Comparison of ENCODE assay signal across 12 cellular contexts in the genomic region with DNA sequence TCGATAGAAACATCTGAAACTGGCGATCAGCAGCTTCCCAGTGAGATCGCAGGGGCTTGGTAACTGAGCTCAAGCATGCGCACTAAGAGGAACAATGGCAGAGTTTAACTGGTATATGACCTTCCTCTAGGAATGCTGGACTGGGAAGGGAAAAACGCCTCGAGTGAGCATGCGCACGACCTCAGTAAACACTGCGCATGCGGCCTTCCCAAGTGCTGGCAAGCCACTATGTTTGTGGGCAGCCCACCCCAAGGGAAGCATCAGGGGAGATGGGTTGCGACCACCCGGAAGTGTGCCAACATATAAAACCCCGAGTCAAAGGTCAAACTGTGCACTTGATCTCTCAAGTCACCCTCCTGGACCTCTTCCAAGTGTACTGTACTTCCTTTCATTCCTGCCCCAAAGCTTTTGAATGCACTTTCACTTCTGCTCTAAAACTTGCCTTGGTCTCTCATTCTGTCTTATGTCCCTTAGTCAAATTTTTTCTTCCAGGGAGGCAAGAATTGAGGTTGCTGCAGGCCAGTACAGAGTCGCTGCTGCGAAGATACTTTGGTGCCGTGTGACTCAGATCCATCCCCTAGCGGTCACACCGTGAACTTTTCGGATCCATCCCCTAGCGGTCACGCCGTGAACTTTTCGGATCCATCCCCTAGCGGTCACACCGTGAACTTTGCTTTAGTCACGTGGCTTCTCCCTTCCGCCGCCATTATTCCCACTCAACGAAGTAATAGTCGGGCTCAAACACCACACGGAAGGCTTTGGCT.
A peak's percentile ranks its signal among the peaks of the same experiment; 100 is the strongest.
DNase-seq lines count a peak whose midpoint lies in the region; ATAC-seq and TF ChIP-seq lines count a peak whose summit lies in the region.
"Had no signal": no experiment of that assay in that cellular context is flagged by ENCODE, and none has a peak within 500 bp of the region (broad histone marks: within the 10 kb centered on the region; RNA-seq: fewer than 3 reads in every experiment).

No MANE protein-coding gene starts in this region.

- DNase-seq in activated T-helper 1 cell treated with anti-CD3 and anti-CD28 coated beads, Interleukin-12 subunit alpha, Interleukin-12 subunit beta, Interleukin-2, Interleukin-4 antibody, amounts not matched to agents 30 ng/mL and 10 ng/mL and 1 ng/mL, durations not matched to agents 14 hours and 24 hours and 36 hours (ENCODE audit: low spot score) = no peak
- DNase-seq in right cardiac atrium (peak in 2 of 3 donors; percentile 62 to 65), retinal pigment epithelial cell (ENCODE audit: low read depth) (no peak), uterus (no peak), HPDE6-E6E7 (ENCODE audit: extremely low spot score) (no peak), MG63 (no peak)
- DNase-seq: posterior cingulate gyrus had no signal

- H3K9me3 ChIP-seq in right cardiac atrium (ENCODE audit: control insufficient read depth, low read length) (no peaks in the 10 kb centered on the region), uterus (no peaks in the 10 kb centered on the region), MG63 (no peaks in the 10 kb centered on the region)

- H3K4me3 Mint-ChIP-seq in activated T-helper 1 cell treated with anti-CD3 and anti-CD28 coated beads, Interleukin-12 subunit alpha, Interleukin-12 subunit beta, Interleukin-2, Interleukin-4 antibody, amounts not matched to agents 30 ng/mL and 10 ng/mL and 1 ng/mL, durations not matched to agents 14 hours and 24 hours and 36 hours = no peak overlapping the region
- H3K4me3 Mint-ChIP-seq: stimulated activated effector memory CD8-positive, alpha-beta T cell treated with anti-CD3 and anti-CD28 coated beads, Interleukin-12 subunit alpha, Interleukin-12 subunit beta, amount 100 ng/mL, for 72 hours had no signal

- no peak for TF ChIP-seq POLR2A in uterus (IDR thresholded peaks at IDR 0.05)

- H3K27ac ChIP-seq in right cardiac atrium (ENCODE audit: low read length) (no peak overlapping the region), uterus (no peak overlapping the region)
- H3K27ac ChIP-seq: epithelial cell of prostate had no signal

- no peak overlapping the region for H3K4me3 ChIP-seq in right cardiac atrium (ENCODE audit: low read length)
- no peak overlapping the region for H3K4me3 ChIP-seq in retinal pigment epithelial cell (ENCODE audit: low read length)
- H3K4me3 ChIP-seq in uterus = no peak overlapping the region
- no peak overlapping the region for H3K4me3 ChIP-seq in MG63

- no peaks in the 10 kb centered on the region for H3K9me3 Mint-ChIP-seq in activated T-helper 1 cell treated with anti-CD3 and anti-CD28 coated beads, Interleukin-12 subunit alpha, Interleukin-12 subunit beta, Interleukin-2, Interleukin-4 antibody, amounts not matched to agents 30 ng/mL and 10 ng/mL and 1 ng/mL, durations not matched to agents 14 hours and 24 hours and 36 hours
- H3K9me3 Mint-ChIP-seq: stimulated activated effector memory CD8-positive, alpha-beta T cell treated with anti-CD3 and anti-CD28 coated beads, Interleukin-12 subunit alpha, Interleukin-12 subunit beta, amount 100 ng/mL, for 72 hours had no signal

- peaks cover 7% of the 10 kb centered on the region for H3K27me3 Mint-ChIP-seq in activated T-helper 1 cell treated with anti-CD3 and anti-CD28 coated beads, Interleukin-12 subunit alpha, Interleukin-12 subunit beta, Interleukin-2, Interleukin-4 antibody, amounts not matched to agents 30 ng/mL and 10 ng/mL and 1 ng/mL, durations not matched to agents 14 hours and 24 hours and 36 hours (ENCODE audit: insufficient read depth)

- H3K4me1 Mint-ChIP-seq in activated T-helper 1 cell treated with anti-CD3 and anti-CD28 coated beads, Interleukin-12 subunit alpha, Interleukin-12 subunit beta, Interleukin-2, Interleukin-4 antibody, amounts not matched to agents 30 ng/mL and 10 ng/mL and 1 ng/mL, durations not matched to agents 14 hours and 24 hours and 36 hours (ENCODE audit: low read depth) = no peaks in the 10 kb centered on the region
- H3K4me1 Mint-ChIP-seq: stimulated activated effector memory CD8-positive, alpha-beta T cell treated with anti-CD3 and anti-CD28 coated beads, Interleukin-12 subunit alpha, Interleukin-12 subunit beta, amount 100 ng/mL, for 72 hours had no signal

- 66% methylated on average over 31 of the region's 31 CpGs for WGBS in right cardiac atrium

- intact Hi-C loops in activated T-helper 1 cell treated with anti-CD3 and anti-CD28 coated beads, Interleukin-12 subunit alpha, Interleukin-12 subunit beta, Interleukin-2, Interleukin-4 antibody, amounts not matched to agents 30 ng/mL and 10 ng/mL and 1 ng/mL, durations not matched to agents 14 hours and 24 hours and 36 hours (cut with micrococcal nuclease) = no loop called here
- intact Hi-C loops in right cardiac atrium (cut with DNase I) = loop anchor here in 1 of 4 donors (5.0 kb wide), 1 partner anchor 42 kb away; no protein-coding TSS in a partner anchor
- intact Hi-C loops in uterus (cut with DNase I; ENCODE audit: low total_unique reads) = no loop called here

- H3K27ac Mint-ChIP-seq in activated T-helper 1 cell treated with anti-CD3 and anti-CD28 coated beads, Interleukin-12 subunit alpha, Interleukin-12 subunit beta, Interleukin-2, Interleukin-4 antibody, amounts not matched to agents 30 ng/mL and 10 ng/mL and 1 ng/mL, durations not matched to agents 14 hours and 24 hours and 36 hours = peak overlapping the region; percentile 40
- H3K27ac Mint-ChIP-seq: stimulated activated effector memory CD8-positive, alpha-beta T cell treated with anti-CD3 and anti-CD28 coated beads, Interleukin-12 subunit alpha, Interleukin-12 subunit beta, amount 100 ng/mL, for 72 hours had no signal

- H3K27me3 ChIP-seq in right cardiac atrium (ENCODE audit: control insufficient read depth, insufficient read depth) (no peaks in the 10 kb centered on the region), uterus (no peaks in the 10 kb centered on the region), MG63 (no peaks in the 10 kb centered on the region)

- no peaks in the 10 kb centered on the region for H3K36me3 ChIP-seq in uterus
- no peaks in the 10 kb centered on the region for H3K36me3 ChIP-seq in MG63

- TF ChIP-seq CTCF in retinal pigment epithelial cell (conservative IDR thresholded peaks at IDR 0.05; ENCODE audit: low read depth, low read length) = peak; percentile 48
- TF ChIP-seq CTCF in uterus (IDR thresholded peaks at IDR 0.05) = no peak

- H3K4me1 ChIP-seq in right cardiac atrium (ENCODE audit: control insufficient read depth, insufficient read depth, low read length) (peaks cover 12% of the 10 kb centered on the region), uterus (no peaks in the 10 kb centered on the region)

- no peaks in the 10 kb centered on the region for H3K36me3 Mint-ChIP-seq in activated T-helper 1 cell treated with anti-CD3 and anti-CD28 coated beads, Interleukin-12 subunit alpha, Interleukin-12 subunit beta, Interleukin-2, Interleukin-4 antibody, amounts not matched to agents 30 ng/mL and 10 ng/mL and 1 ng/mL, durations not matched to agents 14 hours and 24 hours and 36 hours (ENCODE audit: low read depth)
- H3K36me3 Mint-ChIP-seq: stimulated activated effector memory CD8-positive, alpha-beta T cell treated with anti-CD3 and anti-CD28 coated beads, Interleukin-12 subunit alpha, Interleukin-12 subunit beta, amount 100 ng/mL, for 72 hours had no signal

- ATAC-seq in GM21515 (IDR thresholded peaks at IDR 0.05; ENCODE audit: unreplicated experiment) (peak; percentile 91), right cardiac atrium (no peak), GM21737 (IDR thresholded peaks at IDR 0.05; ENCODE audit: unreplicated experiment) (no peak)
- ATAC-seq: Panc1; stimulated activated effector memory CD8-positive, alpha-beta T cell treated with anti-CD3 and anti-CD28 coated beads, Interleukin-12 subunit alpha, Interleukin-12 subunit beta, amount 100 ng/mL, for 72 hours had no signal

Comparison
In these comparisons a context has a peak if more than half of its experiments do, and no peak if none do; other contexts are left out.
1. DNase-seq: peak in right cardiac atrium (2 of 3); none in activated T-helper 1 cell treated with anti-CD3 and anti-CD28 coated beads, Interleukin-12 subunit alpha, Interleukin-12 subunit beta, Interleukin-2, Interleukin-4 antibody, amounts not matched to agents 30 ng/mL and 10 ng/mL and 1 ng/mL, durations not matched to agents 14 hours and 24 hours and 36 hours (single experiment), retinal pigment epithelial cell (single experiment), uterus (0 of 2), HPDE6-E6E7 (single experiment) and MG63 (single experiment).